In genomic region chr17:81926451-81927144, GRCh38 we compare ENCODE assay signal across 8 cellular contexts. TPM values are rescaled to one million over a fixed set of nuclear protein-coding genes. Genes with fewer than 3 reads are reported as not detected.
DNase-seq lines count a peak whose midpoint lies in the region; ATAC-seq and TF ChIP-seq lines count a peak whose summit lies in the region.

No MANE protein-coding gene starts in this region.

- H2BK12ac ChIP-seq in H9 (ENCODE audit: insufficient read length, low read depth, low read length) = no peak overlapping the region

- H3K79me2 ChIP-seq in DOHH2 (ENCODE audit: control insufficient read depth, low read length) (peaks cover 51% of the 10 kb centered on the region), H9 (ENCODE audit: insufficient read depth, low read length) (peaks cover 21% of the 10 kb centered on the region; the same call in 1 of the 2 replicates)

- H2AK5ac ChIP-seq in H9 (ENCODE audit: insufficient read length, low read length) = no peak overlapping the region

- DNase-seq in H9 (peak; percentile 77), NCI-H2196 treated with DMSO at 0.1 percent for 48 hours (lab: John Stamatoyannopoulos, UW; ENCODE audit: unreplicated experiment) (peak; percentile 65), dorsolateral prefrontal cortex (peak in 1 of 10 donors; percentile 40), lower leg skin (ENCODE audit: low spot score in 2 of 2) (peak; percentile 65 to 95)
- peak; percentile 87 for DNase-seq in activated CD4-positive, alpha-beta T cell treated with anti-CD3 and anti-CD28 coated beads, Interleukin-2, amount 10 ng/mL, durations not matched to agents 24 days and 14 days
- DNase-seq in stimulated activated CD4-positive, alpha-beta T cell treated with anti-CD3 and anti-CD28 coated beads, TNF-alpha, amount 100 ng/mL, for 24 hours (ENCODE audit: low read depth in 3 of 3) = peak; percentile 28 to 69 (median 44)

- H3K9me3 ChIP-seq in DOHH2 (ENCODE audit: control insufficient read depth, insufficient read depth, low read length) = no peaks in the 10 kb centered on the region
- no peaks in the 10 kb centered on the region for H3K9me3 ChIP-seq in H9 (ENCODE audit: control insufficient read depth, low read depth, low read length)

- no peak overlapping the region for H3T11ph ChIP-seq in H9 (ENCODE audit: low read length)

- no peaks in the 10 kb centered on the region for H3K9me2 ChIP-seq in DOHH2 (replicated peaks; ENCODE audit: control insufficient read depth, low read length)

- H3K4me1 ChIP-seq in DOHH2 (ENCODE audit: control insufficient read depth, low read length) (peaks cover 40% of the 10 kb centered on the region), H9 (ENCODE audit: insufficient read depth, low read length) (peaks cover 3% of the 10 kb centered on the region; the same call in 1 of the 2 replicates)

- ATAC-seq in GM21390 (IDR thresholded peaks at IDR 0.05; ENCODE audit: unreplicated experiment) = no peak

- no peak overlapping the region for H2AFZ ChIP-seq in H9 (ENCODE audit: low read length)

- H2BK15ac ChIP-seq in H9 (ENCODE audit: low read depth, low read length) = no peak overlapping the region

- no peak overlapping the region for H3K4ac ChIP-seq in H9 (ENCODE audit: low read depth, low read length)

- WGBS in H9 (ENCODE audit: extremely low coverage, insufficient read length, low lambda C conversion rate) = no CpG with 5 or more reads among the region's 44 CpGs
- 1% methylated on average over 34 to 43 of the region's 44 CpGs for WGBS in lower leg skin, 2 donors

- TF ChIP-seq POLR2A in lower leg skin (IDR thresholded peaks at IDR 0.05) = no peak

- H2BK5ac ChIP-seq in H9 (ENCODE audit: insufficient read length, low read length) = no peak overlapping the region

- intact Hi-C loops in activated CD4-positive, alpha-beta T cell treated with anti-CD3 and anti-CD28 coated beads, Interleukin-2, amount 10 ng/mL, durations not matched to agents 24 days and 14 days (cut with micrococcal nuclease) = loop anchor here (2.0 to 5.0 kb wide), 3 partner anchors 16 to 94 kb away; partner anchors contain the start of genes ARHGDIA, MCRIP1 and PCYT2
- intact Hi-C loops in dorsolateral prefrontal cortex (cut with DNase I) (loop anchor here in 1 of 2 donors (5.0 kb wide), 1 partner anchor 54 kb away; the partner anchor contains the start of gene ARHGDIA), lower leg skin (cut with DNase I; ENCODE audit: low total_unique reads) (no loop called here)

- TF ChIP-seq CTCF in DOHH2 (IDR thresholded peaks at IDR 0.05; ENCODE audit: low read depth, low read length, poor library complexity, severe bottlenecking) = no peak
- no peak for TF ChIP-seq CTCF in H9 (conservative IDR thresholded peaks at IDR 0.05)
- TF ChIP-seq CTCF in dorsolateral prefrontal cortex (IDR thresholded peaks at IDR 0.05 in 54 of 56, conservative IDR thresholded peaks at IDR 0.05 in 2 of 56; ENCODE audit: low read depth in 1 of 56, partially characterized antibody in 56 of 56) = no peak
- no peak for TF ChIP-seq CTCF in lower leg skin (IDR thresholded peaks at IDR 0.05)

- peak overlapping the region; percentile 98 for H3K4me3 ChIP-seq in DOHH2 (ENCODE audit: low read length)
- peak overlapping the region; percentile 59 to 95 (median 84) for H3K4me3 ChIP-seq in dorsolateral prefrontal cortex
- peak overlapping the region; percentile 81 for H3K4me3 ChIP-seq in lower leg skin (ENCODE audit: low read depth, poor library complexity, severe bottlenecking)

- no peaks in the 10 kb centered on the region for H3K9me3 Mint-ChIP-seq in H9
- H3K9me3 Mint-ChIP-seq in activated CD4-positive, alpha-beta T cell treated with anti-CD3 and anti-CD28 coated beads, Interleukin-2, amount 10 ng/mL, durations not matched to agents 24 days and 14 days = no peaks in the 10 kb centered on the region

- no peak overlapping the region for H4K91ac ChIP-seq in H9 (ENCODE audit: insufficient read length, low read depth, low read length)

- H3K27me3 Mint-ChIP-seq in H9 (ENCODE audit: low read depth) = peaks cover 19% of the 10 kb centered on the region
- H3K27me3 Mint-ChIP-seq in activated CD4-positive, alpha-beta T cell treated with anti-CD3 and anti-CD28 coated beads, Interleukin-2, amount 10 ng/mL, durations not matched to agents 24 days and 14 days = peaks cover 6% of the 10 kb centered on the region

- no peak overlapping the region for H4K5ac ChIP-seq in H9 (ENCODE audit: insufficient read length, low read depth, low read length)

- no peak overlapping the region for H3K18ac ChIP-seq in H9 (ENCODE audit: insufficient read length, low read depth, low read length)

- peaks cover 5% of the 10 kb centered on the region for H3K79me1 ChIP-seq in H9 (ENCODE audit: insufficient read depth, low read depth, low read length, poor library complexity, severe bottlenecking)

- H3K56ac ChIP-seq in H9 (ENCODE audit: insufficient read length, low read depth, low read length) = no peak overlapping the region

- peaks cover 2% of the 10 kb centered on the region; the same call in 1 of the 2 replicates for H3F3A ChIP-seq in DOHH2 (ENCODE audit: control insufficient read depth, insufficient read depth)

- H4K20me1 ChIP-seq in DOHH2 (ENCODE audit: control insufficient read depth, insufficient read depth, low read depth, low read length) = peaks cover 14% of the 10 kb centered on the region
- no peaks in the 10 kb centered on the region for H4K20me1 ChIP-seq in H9 (ENCODE audit: control insufficient read depth, insufficient read depth, insufficient read length)

- peaks cover 3% of the 10 kb centered on the region for H3K36me3 ChIP-seq in DOHH2 (ENCODE audit: control insufficient read depth, low read length)

- peaks cover 11% of the 10 kb centered on the region for H3K23me2 ChIP-seq in H9 (ENCODE audit: insufficient read length, low read depth, low read length, poor library complexity, severe bottlenecking)

- H3K14ac ChIP-seq in H9 (ENCODE audit: insufficient read depth, low read length) = no peak overlapping the region

- H3K4me1 Mint-ChIP-seq in H9 = peaks cover 32 to 38% of the 10 kb centered on the region in 2 experiments
- peaks cover 26% of the 10 kb centered on the region for H3K4me1 Mint-ChIP-seq in activated CD4-positive, alpha-beta T cell treated with anti-CD3 and anti-CD28 coated beads, Interleukin-2, amount 10 ng/mL, durations not matched to agents 24 days and 14 days

- H3K27ac ChIP-seq in DOHH2 (ENCODE audit: low read depth, low read length) (peak overlapping the region; percentile 61), H9 (ENCODE audit: insufficient read length, low read depth, low read length) (no peak overlapping the region), dorsolateral prefrontal cortex (peak overlapping the region in 58 of 59 donors; percentile 31 to 95 (median 84))

- H2BK20ac ChIP-seq in H9 (ENCODE audit: low read depth, low read length, poor library complexity, severe bottlenecking) = no peak overlapping the region

- peak overlapping the region; percentile 88 for H3K4me2 ChIP-seq in DOHH2 (ENCODE audit: low read length)
- peak overlapping the region; percentile 15 for H3K4me2 ChIP-seq in H9 (ENCODE audit: insufficient read depth, insufficient read length, low read length)

- H3K9ac ChIP-seq in H9 (ENCODE audit: extremely low read depth, insufficient read length, low read length) = no peak overlapping the region

- no peak overlapping the region for H4K8ac ChIP-seq in H9 (replicated peaks; ENCODE audit: insufficient read length, low read depth, low read length)

- H2BK120ac ChIP-seq in H9 (ENCODE audit: low read depth, low read length, poor library complexity, severe bottlenecking) = no peak overlapping the region

- peaks cover 4% of the 10 kb centered on the region; the same call in 1 of the 2 replicates for H3K27me3 ChIP-seq in DOHH2 (ENCODE audit: control insufficient read depth, low read length)
- no peaks in the 10 kb centered on the region; the same call in 1 of the 2 replicates for H3K27me3 ChIP-seq in H9 (ENCODE audit: insufficient read depth, low read length)
- H3K27me3 ChIP-seq in dorsolateral prefrontal cortex = no peaks in the 10 kb centered on the region

- H3K36me3 Mint-ChIP-seq in H9 (ENCODE audit: insufficient read depth in 1 of 3, low read depth in 3 of 3) = peaks cover 5 to 13% (median 8%) of the 10 kb centered on the region in 3 experiments; a peak in 6 of 7 replicates
- H3K36me3 Mint-ChIP-seq in activated CD4-positive, alpha-beta T cell treated with anti-CD3 and anti-CD28 coated beads, Interleukin-2, amount 10 ng/mL, durations not matched to agents 24 days and 14 days (ENCODE audit: low read depth) = peaks cover 4% of the 10 kb centered on the region

- no peak overlapping the region for H3K23ac ChIP-seq in H9 (ENCODE audit: insufficient read length, low read depth, low read length)

- peak overlapping the region; percentile 79 to 85 for H3K4me3 Mint-ChIP-seq in H9
- H3K4me3 Mint-ChIP-seq in activated CD4-positive, alpha-beta T cell treated with anti-CD3 and anti-CD28 coated beads, Interleukin-2, amount 10 ng/mL, durations not matched to agents 24 days and 14 days = peak overlapping the region; percentile 92

- peak overlapping the region; percentile 31 to 96 (median 86); a peak in 4 of 7 replicates for H3K27ac Mint-ChIP-seq in H9
- peak overlapping the region; percentile 90 for H3K27ac Mint-ChIP-seq in activated CD4-positive, alpha-beta T cell treated with anti-CD3 and anti-CD28 coated beads, Interleukin-2, amount 10 ng/mL, durations not matched to agents 24 days and 14 days

RNA-seq across cellular contexts. Expression of gene MAFG, which starts 0.9 kb away (rescaled TPM):
- total RNA-seq in H9 (2021) (31.4 and 33.7 TPM in 2 replicates), dorsolateral prefrontal cortex (10 to 100 TPM; 30.1 to 60.2 (median 41.1) TPM), lower leg skin (10 to 100 TPM; 17.4 to 23.2 (median 19.7) TPM)
- 32.5 and 33.3 TPM in 2 replicates for total RNA-seq in activated CD4-positive, alpha-beta T cell treated with anti-CD3 and anti-CD28 coated beads, Interleukin-2, amount 10 ng/mL, durations not matched to agents 24 days and 14 days

RNA-seq across cellular contexts. Expression of gene SIRT7, which starts 8.6 kb away (rescaled TPM):
- total RNA-seq in H9 (2021) (28.7 and 29.7 TPM in 2 replicates), dorsolateral prefrontal cortex (10 to 100 TPM; 15.0 to 55.8 (median 25.6) TPM), lower leg skin (10 to 100 TPM; 32.0 to 44.6 (median 38.0) TPM)
- 54.9 and 58.2 TPM in 2 replicates for total RNA-seq in activated CD4-positive, alpha-beta T cell treated with anti-CD3 and anti-CD28 coated beads, Interleukin-2, amount 10 ng/mL, durations not matched to agents 24 days and 14 days

RNA-seq across cellular contexts. Expression of gene PYCR1, which starts 10.5 kb away (rescaled TPM):
- total RNA-seq in H9 (2021) = 111 and 116 TPM in 2 replicates
- 136 and 138 TPM in 2 replicates for total RNA-seq in activated CD4-positive, alpha-beta T cell treated with anti-CD3 and anti-CD28 coated beads, Interleukin-2, amount 10 ng/mL, durations not matched to agents 24 days and 14 days
- total RNA-seq in dorsolateral prefrontal cortex = 10 to 100 TPM in 44 of 120 experiments, 1 to 10 TPM in 76; 4.1 to 24.3 (median 9.3) TPM
- 10 to 100 TPM in 1 of 4 donors, 1 to 10 TPM in 3; 4.2 to 13.5 (median 8.3) TPM for total RNA-seq in lower leg skin

RNA-seq across cellular contexts. Expression of gene PCYT2, which starts 15.4 kb away (rescaled TPM):
- total RNA-seq in H9 (2021) (24.5 and 24.9 TPM in 2 replicates), dorsolateral prefrontal cortex (10 to 100 TPM; 38.2 to 73.9 (median 55.5) TPM), lower leg skin (10 to 100 TPM; 16.2 to 37.0 (median 25.3) TPM)
- total RNA-seq in activated CD4-positive, alpha-beta T cell treated with anti-CD3 and anti-CD28 coated beads, Interleukin-2, amount 10 ng/mL, durations not matched to agents 24 days and 14 days = 43.0 and 46.5 TPM in 2 replicates

RNA-seq across cellular contexts. Expression of gene MYADML2, which starts 20.4 kb away (rescaled TPM):
- total RNA-seq in H9 (2021) = 0.13 and 0.22 TPM in 2 replicates
- total RNA-seq in activated CD4-positive, alpha-beta T cell treated with anti-CD3 and anti-CD28 coated beads, Interleukin-2, amount 10 ng/mL, durations not matched to agents 24 days and 14 days = not detected in 2 replicates
- 1 to 10 TPM in 119 of 120 experiments, under 1 TPM in 1; 0.64 to 7.0 (median 3.4) TPM for total RNA-seq in dorsolateral prefrontal cortex
- not detected for total RNA-seq in lower leg skin
